In the genomic region with DNA sequence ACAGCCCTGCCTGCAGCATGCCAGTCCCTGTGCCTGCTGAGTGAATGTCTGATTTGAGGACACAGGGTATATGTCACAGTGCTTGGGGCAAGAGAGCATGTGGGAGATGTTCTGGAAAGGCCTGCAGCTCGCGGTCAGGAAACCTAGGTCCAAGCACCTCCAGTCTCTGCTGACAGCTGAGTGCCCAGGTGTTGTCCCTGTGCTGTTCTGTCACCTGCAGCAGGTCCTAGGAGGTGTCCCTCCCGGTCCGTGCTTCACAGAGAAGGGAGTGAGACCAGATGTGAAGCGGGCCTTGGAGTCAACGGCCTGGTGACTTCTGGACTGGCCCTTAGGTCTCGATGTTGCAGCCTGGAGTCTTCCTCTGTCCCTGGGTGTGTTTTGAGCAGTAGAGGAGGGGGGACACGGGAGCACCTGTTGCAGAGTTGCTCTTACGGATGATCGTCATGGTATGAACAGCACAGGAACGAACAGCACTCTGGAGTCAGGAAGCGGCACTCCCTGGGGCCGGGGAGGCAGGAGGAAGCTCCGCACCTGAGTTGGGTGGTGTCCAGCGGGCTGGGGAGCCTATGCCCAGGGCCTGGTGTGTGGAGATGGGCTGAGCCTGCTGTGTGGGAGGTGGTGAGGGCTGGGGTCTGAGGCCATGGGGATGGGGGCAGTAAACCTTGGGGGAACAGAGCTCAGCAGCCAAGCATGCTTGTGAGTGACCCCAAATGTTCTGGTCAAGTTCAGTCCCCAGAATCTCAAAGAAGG, we compare ENCODE assay signal across 21 cellular contexts. TPM values are rescaled to one million over a fixed set of nuclear protein-coding genes. Genes with fewer than 3 reads are reported as not detected.
DNase-seq lines count a peak whose midpoint lies in the region; ATAC-seq and TF ChIP-seq lines count a peak whose summit lies in the region.
"Had no signal": no experiment of that assay in that cellular context is flagged by ENCODE, and none has a peak within 500 bp of the region (broad histone marks: within the 10 kb centered on the region; RNA-seq: fewer than 3 reads in every experiment).

No MANE protein-coding gene starts in this region.

- no peaks in the 10 kb centered on the region for H3K9me3 Mint-ChIP-seq in stimulated activated effector memory CD8-positive, alpha-beta T cell treated with anti-CD3 and anti-CD28 coated beads, Interleukin-12 subunit alpha, Interleukin-12 subunit beta, amount 100 ng/mL, for 72 hours
- H3K9me3 Mint-ChIP-seq: CD8-positive, alpha-beta memory T cell had no signal

- H3K27me3 Mint-ChIP-seq in T-helper 17 cell = peaks cover 20% of the 10 kb centered on the region

- H3K4me3 Mint-ChIP-seq in T-helper 17 cell = no peak overlapping the region
- H3K4me3 Mint-ChIP-seq in stimulated activated effector memory CD8-positive, alpha-beta T cell treated with anti-CD3 and anti-CD28 coated beads, Interleukin-12 subunit alpha, Interleukin-12 subunit beta, amount 100 ng/mL, for 72 hours = no peak overlapping the region
- H3K4me3 Mint-ChIP-seq: CD8-positive, alpha-beta memory T cell had no signal

- TF ChIP-seq CTCF in GM12865 (IDR thresholded peaks at IDR 0.05; ENCODE audit: insufficient read depth, low read depth, low read length, missing control alignments) = no peak
- TF ChIP-seq CTCF in mucosa of descending colon (IDR thresholded peaks at IDR 0.05) = no peak

- H3K36me3 ChIP-seq in mucosa of descending colon (ENCODE audit: low read depth) = no peaks in the 10 kb centered on the region

- no peak overlapping the region for H3K4me3 ChIP-seq in GM12865 (ENCODE audit: low read depth, low read length)
- no peak overlapping the region for H3K4me3 ChIP-seq in mucosa of descending colon
- H3K4me3 ChIP-seq: PC-9 had no signal

- intact Hi-C loops in mucosa of descending colon (cut with DNase I, micrococcal nuclease) = no loop called here

- peaks cover 4% of the 10 kb centered on the region for H3K4me1 Mint-ChIP-seq in T-helper 17 cell
- no peaks in the 10 kb centered on the region for H3K4me1 Mint-ChIP-seq in stimulated activated effector memory CD8-positive, alpha-beta T cell treated with anti-CD3 and anti-CD28 coated beads, Interleukin-12 subunit alpha, Interleukin-12 subunit beta, amount 100 ng/mL, for 72 hours
- H3K4me1 Mint-ChIP-seq: CD8-positive, alpha-beta memory T cell had no signal

- H3K4me1 ChIP-seq in mucosa of descending colon (ENCODE audit: low read depth) = no peaks in the 10 kb centered on the region

- no peak for ATAC-seq in T-helper 17 cell
- ATAC-seq in stimulated activated effector memory CD8-positive, alpha-beta T cell treated with anti-CD3 and anti-CD28 coated beads, Interleukin-12 subunit alpha, Interleukin-12 subunit beta, amount 100 ng/mL, for 72 hours = no peak
- no peak for ATAC-seq in GM18909 (IDR thresholded peaks at IDR 0.05; ENCODE audit: poor library complexity, unreplicated experiment)
- no peak for ATAC-seq in HG03095 (IDR thresholded peaks at IDR 0.05; ENCODE audit: unreplicated experiment)
- no peak for ATAC-seq in mucosa of descending colon

- DNase-seq in GM12865 (ENCODE audit: low read depth) (peak; percentile 0), T-helper 17 cell (no peak), mesenteric fat pad (ENCODE audit: low spot score) (peak; percentile 65), mucosa of descending colon (no peak)
- no peak for DNase-seq in stimulated activated effector memory CD8-positive, alpha-beta T cell treated with anti-CD3 and anti-CD28 coated beads, Interleukin-12 subunit alpha, Interleukin-12 subunit beta, amount 100 ng/mL, for 72 hours (ENCODE audit: low spot score in 2 of 2)
- DNase-seq: CD8-positive, alpha-beta memory T cell; DMS79; HCEC 1CT; IMR-90; NCI-H1092 treated with DMSO at 0.1 percent for 48 hours; NCI-H1436 treated with DMSO at 0.1 percent for 48 hours; NCI-H2029; NCI-H226; NCI-H510A treated with DMSO at 0.1 percent for 48 hours; NCI-H748 treated with DMSO at 0.1 percent for 48 hours; PC-9; RPMI8226; SIG-M5; SK-N-SH had no signal

- H3K36me3 Mint-ChIP-seq in T-helper 17 cell (ENCODE audit: low read depth) = no peaks in the 10 kb centered on the region
- H3K36me3 Mint-ChIP-seq in stimulated activated effector memory CD8-positive, alpha-beta T cell treated with anti-CD3 and anti-CD28 coated beads, Interleukin-12 subunit alpha, Interleukin-12 subunit beta, amount 100 ng/mL, for 72 hours = no peaks in the 10 kb centered on the region
- H3K36me3 Mint-ChIP-seq: CD8-positive, alpha-beta memory T cell had no signal

- peak overlapping the region; percentile 56 for H3K27ac Mint-ChIP-seq in T-helper 17 cell
- H3K27ac Mint-ChIP-seq in stimulated activated effector memory CD8-positive, alpha-beta T cell treated with anti-CD3 and anti-CD28 coated beads, Interleukin-12 subunit alpha, Interleukin-12 subunit beta, amount 100 ng/mL, for 72 hours = peak overlapping the region; percentile 18
- H3K27ac Mint-ChIP-seq: CD8-positive, alpha-beta memory T cell had no signal

- H3K9me3 ChIP-seq in T-helper 17 cell (ENCODE audit: control insufficient read depth, low read length, poor library complexity, severe bottlenecking) (no peaks in the 10 kb centered on the region), mucosa of descending colon (no peaks in the 10 kb centered on the region)
- H3K9me3 ChIP-seq: SK-N-SH had no signal

RNA-seq across cellular contexts. Expression of a gene that starts 21.6 kb away (rescaled TPM):
- 1 to 10 TPM in 1 of 2 donors, under 1 TPM in 1; 0.77 to 1.5 TPM for total RNA-seq in T-helper 17 cell
- 9.4 TPM for total RNA-seq in mesenteric fat pad
- 10 to 100 TPM in 1 of 3 donors, 1 to 10 TPM in 1, under 1 TPM in 1; 0.94 to 14.0 (median 1.5) TPM for total RNA-seq in mucosa of descending colon

RNA-seq across cellular contexts. Expression of a gene that starts 59.8 kb away (rescaled TPM):
- total RNA-seq in T-helper 17 cell = not detected
- not detected for total RNA-seq in mesenteric fat pad
- total RNA-seq in mucosa of descending colon = under 1 TPM; 0.16 to 0.55 (median 0.52) TPM
- total RNA-seq: CD8-positive, alpha-beta memory T cell; IMR-90; PC-9 had no signal

Comparison
In these comparisons a context has a peak if more than half of its experiments do, and no peak if none do; other contexts are left out.
1. DNase-seq: peak in GM12865 (single experiment) and mesenteric fat pad (single experiment); none in T-helper 17 cell (0 of 3), stimulated activated effector memory CD8-positive, alpha-beta T cell treated with anti-CD3 and anti-CD28 coated beads, Interleukin-12 subunit alpha, Interleukin-12 subunit beta, amount 100 ng/mL, for 72 hours (0 of 2) and mucosa of descending colon (0 of 3).